Comparison of ENCODE assay signal across 9 cellular contexts in the genomic region with DNA sequence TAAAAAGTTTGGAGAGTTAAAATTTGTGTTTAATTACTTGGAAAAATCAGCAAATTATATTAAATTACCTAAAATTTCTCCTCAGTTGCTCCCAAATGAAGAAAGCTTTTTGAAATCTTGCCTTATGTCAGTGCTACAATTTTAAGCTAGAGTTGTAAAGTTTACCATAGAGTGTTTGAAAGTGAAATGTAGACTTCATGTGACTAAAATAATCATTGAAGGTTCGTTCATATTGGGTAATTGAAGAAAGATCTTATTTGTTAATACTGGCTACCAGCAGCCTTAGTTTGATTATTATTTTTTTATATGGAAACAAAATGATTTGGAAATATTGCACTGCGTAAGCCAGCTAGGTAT. TPM values are rescaled to one million over a fixed set of nuclear protein-coding genes. Genes with fewer than 3 reads are reported as not detected.
DNase-seq lines count a peak whose midpoint lies in the region; ATAC-seq and TF ChIP-seq lines count a peak whose summit lies in the region.
"Had no signal": no experiment of that assay in that cellular context is flagged by ENCODE, and none has a peak within 500 bp of the region (broad histone marks: within the 10 kb centered on the region; RNA-seq: fewer than 3 reads in every experiment).

No MANE protein-coding gene starts in this region.

- peak overlapping the region in 1 of 3 donors; percentile 95 for H3K4me3 ChIP-seq in breast epithelium
- H3K4me3 ChIP-seq in iPS-18a (ENCODE audit: low read length) = peak overlapping the region; percentile 95
- peak overlapping the region; percentile 96 for H3K4me3 ChIP-seq in thoracic aorta
- peak overlapping the region in 1 of 4 donors; percentile 97 for H3K4me3 ChIP-seq in esophagus muscularis mucosa

- no peaks in the 10 kb centered on the region for H3K27me3 ChIP-seq in breast epithelium
- H3K27me3 ChIP-seq in iPS-18a (ENCODE audit: control insufficient read depth, insufficient read depth, low read length) = no peaks in the 10 kb centered on the region
- no peaks in the 10 kb centered on the region for H3K27me3 ChIP-seq in thoracic aorta (replicated peaks; ENCODE audit: insufficient read depth)
- no peaks in the 10 kb centered on the region for H3K27me3 ChIP-seq in esophagus muscularis mucosa

- peak overlapping the region in 1 of 2 donors; percentile 99 for H3K27ac ChIP-seq in breast epithelium
- H3K27ac ChIP-seq in iPS-18a (ENCODE audit: low read length) = no peak overlapping the region
- H3K27ac ChIP-seq in thoracic aorta = peak overlapping the region; percentile 15 to 99
- peak overlapping the region in 2 of 4 donors; percentile 99 to 100 for H3K27ac ChIP-seq in esophagus muscularis mucosa (replicated peaks in 1 of 4)

- H3K4me3 Mint-ChIP-seq in MCF 10A (ENCODE audit: unreplicated experiment) = peak overlapping the region; percentile 83
- peak overlapping the region; percentile 91 for H3K4me3 Mint-ChIP-seq in activated T-helper 1 cell treated with anti-CD3 and anti-CD28 coated beads, Interleukin-12 subunit alpha, Interleukin-12 subunit beta, Interleukin-2, Interleukin-4 antibody, amounts not matched to agents 30 ng/mL and 10 ng/mL and 1 ng/mL, durations not matched to agents 14 hours and 24 hours and 36 hours

- peak overlapping the region; percentile 20 for H3K9ac ChIP-seq in iPS-18a (ENCODE audit: low read length)

- CTCF ChIA-PET in MCF 10A (lab: Yijun Ruan, JAX) = interaction anchor here (2.0 kb wide), 1 partner anchor 105 kb away, joined by 5 read pairs; a partner anchor contains a TSS

- ATAC-seq in thoracic aorta (ENCODE audit: insufficient number of reproducible peaks, low FRiP score, low read depth) = no peak
- no peak for ATAC-seq in GM21528 (IDR thresholded peaks at IDR 0.05; ENCODE audit: low FRiP score, unreplicated experiment)

- peaks cover 61% of the 10 kb centered on the region for H3K4me1 Mint-ChIP-seq in MCF 10A (ENCODE audit: insufficient read depth, unreplicated experiment)
- peaks cover 73% of the 10 kb centered on the region for H3K4me1 Mint-ChIP-seq in activated T-helper 1 cell treated with anti-CD3 and anti-CD28 coated beads, Interleukin-12 subunit alpha, Interleukin-12 subunit beta, Interleukin-2, Interleukin-4 antibody, amounts not matched to agents 30 ng/mL and 10 ng/mL and 1 ng/mL, durations not matched to agents 14 hours and 24 hours and 36 hours (ENCODE audit: low read depth)

- H3K27me3 Mint-ChIP-seq in MCF 10A (ENCODE audit: insufficient read depth, unreplicated experiment) = no peaks in the 10 kb centered on the region
- peaks cover 2% of the 10 kb centered on the region for H3K27me3 Mint-ChIP-seq in activated T-helper 1 cell treated with anti-CD3 and anti-CD28 coated beads, Interleukin-12 subunit alpha, Interleukin-12 subunit beta, Interleukin-2, Interleukin-4 antibody, amounts not matched to agents 30 ng/mL and 10 ng/mL and 1 ng/mL, durations not matched to agents 14 hours and 24 hours and 36 hours (ENCODE audit: insufficient read depth)

- 60% methylated on average over 2 of the region's 2 CpGs for WGBS in esophagus muscularis mucosa

- H3K36me3 Mint-ChIP-seq in MCF 10A (ENCODE audit: insufficient read depth, unreplicated experiment) = peaks cover 7% of the 10 kb centered on the region
- H3K36me3 Mint-ChIP-seq in activated T-helper 1 cell treated with anti-CD3 and anti-CD28 coated beads, Interleukin-12 subunit alpha, Interleukin-12 subunit beta, Interleukin-2, Interleukin-4 antibody, amounts not matched to agents 30 ng/mL and 10 ng/mL and 1 ng/mL, durations not matched to agents 14 hours and 24 hours and 36 hours (ENCODE audit: low read depth) = peaks cover 8% of the 10 kb centered on the region

- TF ChIP-seq POLR2A in breast epithelium (IDR thresholded peaks at IDR 0.05) (no peak), esophagus muscularis mucosa (IDR thresholded peaks at IDR 0.05; ENCODE audit: low read depth) (no peak)

- intact Hi-C loops in MCF 10A (cut with micrococcal nuclease) = no loop called here
- intact Hi-C loops in breast epithelium (cut with DNase I; ENCODE audit: low total_unique reads) = no loop called here
- intact Hi-C loops in activated T-helper 1 cell treated with anti-CD3 and anti-CD28 coated beads, Interleukin-12 subunit alpha, Interleukin-12 subunit beta, Interleukin-2, Interleukin-4 antibody, amounts not matched to agents 30 ng/mL and 10 ng/mL and 1 ng/mL, durations not matched to agents 14 hours and 24 hours and 36 hours (cut with micrococcal nuclease) = no loop called here
- intact Hi-C loops in esophagus muscularis mucosa (cut with DNase I) = loop anchor here (10.0 kb wide), 2 partner anchors 284 to 296 kb away; a partner anchor contains a TSS

- H3K9me3 ChIP-seq in breast epithelium (no peaks in the 10 kb centered on the region), iPS-18a (ENCODE audit: control insufficient read depth, low read depth, low read length) (no peaks in the 10 kb centered on the region), thoracic aorta (no peaks in the 10 kb centered on the region), esophagus muscularis mucosa (no peaks in the 10 kb centered on the region)

- peak overlapping the region; percentile 95 for H3K27ac Mint-ChIP-seq in MCF 10A (ENCODE audit: low read depth, unreplicated experiment)
- H3K27ac Mint-ChIP-seq in activated T-helper 1 cell treated with anti-CD3 and anti-CD28 coated beads, Interleukin-12 subunit alpha, Interleukin-12 subunit beta, Interleukin-2, Interleukin-4 antibody, amounts not matched to agents 30 ng/mL and 10 ng/mL and 1 ng/mL, durations not matched to agents 14 hours and 24 hours and 36 hours = peak overlapping the region; percentile 74

- TF ChIP-seq CTCF in MCF 10A (IDR thresholded peaks at IDR 0.05; ENCODE audit: unreplicated experiment) = no peak
- no peak for TF ChIP-seq CTCF in breast epithelium (IDR thresholded peaks at IDR 0.05)
- TF ChIP-seq CTCF in thoracic aorta (IDR thresholded peaks at IDR 0.05) = no peak
- TF ChIP-seq CTCF in esophagus muscularis mucosa (IDR thresholded peaks at IDR 0.05) = no peak

- TF ChIP-seq EP300 in esophagus muscularis mucosa (IDR thresholded peaks at IDR 0.05) = no peak

- no peaks in the 10 kb centered on the region for H3K9me3 Mint-ChIP-seq in MCF 10A (ENCODE audit: unreplicated experiment)
- H3K9me3 Mint-ChIP-seq in activated T-helper 1 cell treated with anti-CD3 and anti-CD28 coated beads, Interleukin-12 subunit alpha, Interleukin-12 subunit beta, Interleukin-2, Interleukin-4 antibody, amounts not matched to agents 30 ng/mL and 10 ng/mL and 1 ng/mL, durations not matched to agents 14 hours and 24 hours and 36 hours = no peaks in the 10 kb centered on the region

- H3K4me1 ChIP-seq in breast epithelium (peaks cover 0 to 9% of the 10 kb centered on the region in 2 donors), iPS-18a (ENCODE audit: control insufficient read depth, low read depth, low read length) (peaks cover 27% of the 10 kb centered on the region), thoracic aorta (ENCODE audit: control insufficient read depth in 1 of 2, low read depth in 2 of 2) (peaks cover 59 to 74% of the 10 kb centered on the region in 2 donors), esophagus muscularis mucosa (peaks cover 52 to 77% (median 77%) of the 10 kb centered on the region in 4 donors)

- BruUV-seq in MCF 10A (replicated peaks; lab: Mats Ljungman, UMichigan) = no TSS peak

- DNase-seq in MCF 10A (ENCODE audit: unreplicated experiment) (no peak), breast epithelium (ENCODE audit: low spot score in 2 of 2) (no peak), thoracic aorta (ENCODE audit: low spot score) (no peak), esophagus muscularis mucosa (ENCODE audit: extremely low spot score) (no peak), NCI-H69 (lab: John Stamatoyannopoulos, UW) (no peak)
- no peak for DNase-seq in activated T-helper 1 cell treated with anti-CD3 and anti-CD28 coated beads, Interleukin-12 subunit alpha, Interleukin-12 subunit beta, Interleukin-2, Interleukin-4 antibody, amounts not matched to agents 30 ng/mL and 10 ng/mL and 1 ng/mL, durations not matched to agents 14 hours and 24 hours and 36 hours (ENCODE audit: low spot score)
- DNase-seq: activated CD4-positive, alpha-beta T cell treated with anti-CD3 and anti-CD28 coated beads for 48 hours had no signal

- H3K36me3 ChIP-seq in breast epithelium (no peaks in the 10 kb centered on the region), iPS-18a (ENCODE audit: control insufficient read depth, low read depth, low read length) (no peaks in the 10 kb centered on the region), thoracic aorta (no peaks in the 10 kb centered on the region), esophagus muscularis mucosa (no peaks in the 10 kb centered on the region)

- POLR2A ChIA-PET in MCF 10A (lab: Yijun Ruan, JAX) = interaction anchor here (0.7 to 5.0 kb wide), 9 partner anchors 10 to 193 kb away, joined by 3 to 101 read pairs (median 14); a partner anchor contains a TSS

RNA-seq across cellular contexts. Expression of a gene that starts 4.4 kb away (rescaled TPM):
- total RNA-seq in MCF 10A (2022) (58.6 and 63.1 TPM in 2 replicates), breast epithelium (100 to 1,000 TPM in 1 of 3 donors, 10 to 100 TPM in 2; 71.7 to 138 (median 93.1) TPM), thoracic aorta (10 to 100 TPM; 77.2 to 93.8 TPM), esophagus muscularis mucosa (100 to 1,000 TPM in 1 of 4 donors, 10 to 100 TPM in 3; 81.8 to 108 (median 87.4) TPM)
- total RNA-seq in activated T-helper 1 cell treated with anti-CD3 and anti-CD28 coated beads, Interleukin-12 subunit alpha, Interleukin-12 subunit beta, Interleukin-2, Interleukin-4 antibody, amounts not matched to agents 30 ng/mL and 10 ng/mL and 1 ng/mL, durations not matched to agents 14 hours and 24 hours and 36 hours = 66.5 and 68.1 TPM in 2 replicates
